In genomic region chr21:35017256-35017655, GRCh38 we compare ENCODE assay signal across 17 cellular contexts. TPM values are rescaled to one million over a fixed set of nuclear protein-coding genes. Genes with fewer than 3 reads are reported as not detected.
"Had no signal": no experiment of that assay in that cellular context is flagged by ENCODE, and none has a peak within 500 bp of the region (broad histone marks: within the 10 kb centered on the region; RNA-seq: fewer than 3 reads in every experiment).

No MANE protein-coding gene starts in this region.

- H3K4me1 ChIP-seq: adrenal gland, left ventricle myocardium inferior, thyroid gland had no signal

- H3K4me3 ChIP-seq: adrenal gland, colonic mucosa, heart right ventricle, left ventricle myocardium inferior, ovary, sigmoid colon, thyroid gland had no signal

- H3K27ac Mint-ChIP-seq: activated CD8-positive, alpha-beta memory T cell treated with anti-CD3 and anti-CD28 coated beads, Interleukin-2, amount 10 ng/mL, durations not matched to agents 7 days and 5 days; memory B cell; WTC11 had no signal

- H3K36me3 Mint-ChIP-seq: WTC11 had no signal

- H3K27me3 Mint-ChIP-seq: activated CD4-positive, alpha-beta T cell treated with anti-CD3 and anti-CD28 coated beads, Interleukin-2, amount 10 ng/mL, durations not matched to agents 24 days and 14 days; activated CD8-positive, alpha-beta memory T cell treated with anti-CD3 and anti-CD28 coated beads, Interleukin-2, amount 10 ng/mL, durations not matched to agents 7 days and 5 days; memory B cell had no signal

- DNase-seq: activated CD4-positive, alpha-beta T cell treated with anti-CD3 and anti-CD28 coated beads, Interleukin-2, amount 10 ng/mL, durations not matched to agents 24 days and 14 days; activated CD8-positive, alpha-beta memory T cell treated with anti-CD3 and anti-CD28 coated beads, Interleukin-2, amount 10 ng/mL, durations not matched to agents 7 days and 5 days; activated naive CD4-positive, alpha-beta T cell treated with Interleukin-2 at 50 U/mL for 16 hours; adrenal gland; colonic mucosa; effector CD4-positive, alpha-beta T cell; foreskin melanocyte; heart right ventricle; left ventricle myocardium inferior; ovary; sigmoid colon; stimulated activated CD4-positive, alpha-beta T cell treated with anti-CD3 and anti-CD28 coated beads, Interleukin-12 subunit alpha, Interleukin-12 subunit beta, amount 100 ng/mL, for 4 hours; T-helper 1 cell; thyroid gland had no signal

- H3K4me3 Mint-ChIP-seq: activated CD4-positive, alpha-beta T cell treated with anti-CD3 and anti-CD28 coated beads, Interleukin-2, amount 10 ng/mL, durations not matched to agents 24 days and 14 days; activated CD8-positive, alpha-beta memory T cell treated with anti-CD3 and anti-CD28 coated beads, Interleukin-2, amount 10 ng/mL, durations not matched to agents 7 days and 5 days; memory B cell; WTC11 had no signal

- H3K36me3 ChIP-seq: adrenal gland, colonic mucosa, left ventricle myocardium inferior, ovary, sigmoid colon, thyroid gland had no signal

- H3K9me3 Mint-ChIP-seq: activated CD4-positive, alpha-beta T cell treated with anti-CD3 and anti-CD28 coated beads, Interleukin-2, amount 10 ng/mL, durations not matched to agents 24 days and 14 days; memory B cell; WTC11 had no signal

- ATAC-seq: activated CD8-positive, alpha-beta memory T cell treated with anti-CD3 and anti-CD28 coated beads, Interleukin-2, amount 10 ng/mL, durations not matched to agents 7 days and 5 days; heart right ventricle; WTC11 had no signal

- H3K27me3 ChIP-seq: adrenal gland, colonic mucosa, ovary, sigmoid colon, thyroid gland had no signal

- H3K27ac ChIP-seq: adrenal gland, colonic mucosa, heart right ventricle, left ventricle myocardium inferior, ovary, sigmoid colon, thyroid gland had no signal

- H3K9me3 ChIP-seq: adrenal gland, colonic mucosa, heart right ventricle, left ventricle myocardium inferior, ovary, sigmoid colon, thyroid gland had no signal

RNA-seq across cellular contexts. Expression of gene RUNX1, which starts 31.8 kb away (rescaled TPM):
- polyA plus RNA-seq: neural cell had no signal
